Comparison of ENCODE assay signal across 11 cellular contexts in the genomic region with DNA sequence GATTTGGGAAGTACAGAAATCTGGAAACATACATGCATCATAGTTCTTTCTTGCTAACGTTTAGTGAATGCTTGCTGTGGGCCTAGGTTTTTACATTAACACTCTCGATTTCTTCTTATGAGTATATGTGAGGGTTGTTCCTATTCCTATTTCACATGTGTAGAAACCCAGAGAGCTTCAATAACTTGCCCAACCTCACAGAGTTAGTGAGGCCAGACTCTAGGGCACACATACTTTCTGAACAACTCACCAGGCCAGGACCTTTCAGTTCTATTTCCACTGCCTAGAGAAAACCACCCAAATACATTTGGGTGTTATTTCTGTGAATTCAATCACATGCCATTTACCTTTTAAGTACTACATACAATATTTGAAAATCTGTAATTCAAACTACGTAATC. TPM values are rescaled to one million over a fixed set of nuclear protein-coding genes. Genes with fewer than 3 reads are reported as not detected.
A peak's percentile ranks its signal among the peaks of the same experiment; 100 is the strongest.
DNase-seq lines count a peak whose midpoint lies in the region; ATAC-seq, FAIRE-seq and TF ChIP-seq lines count a peak whose summit lies in the region.
"Had no signal": no experiment of that assay in that cellular context is flagged by ENCODE, and none has a peak within 500 bp of the region (broad histone marks: within the 10 kb centered on the region; RNA-seq: fewer than 3 reads in every experiment).

No MANE protein-coding gene starts in this region.

- DNase-seq in EH (ENCODE audit: low read depth) (peak; percentile 50), astrocyte (ENCODE audit: low read depth) (no peak), iPS-NIHi11 (ENCODE audit: low spot score) (no peak), inferior parietal cortex (ENCODE audit: extremely low spot score) (no peak), ecto neural progenitor cell (ENCODE audit: low spot score) (no peak), NCI-H2227 treated with DMSO at 0.1 percent for 48 hours (lab: John Stamatoyannopoulos, UW) (no peak)
- DNase-seq: glutamatergic neuron, MM.1S, Peyer's patch had no signal

- H3K9ac ChIP-seq in astrocyte (ENCODE audit: low read length) = no peak overlapping the region

- H3K27me3 ChIP-seq in astrocyte (ENCODE audit: insufficient read depth, low read length) = peaks cover 34% of the 10 kb centered on the region
- H3K27me3 ChIP-seq: Peyer's patch had no signal

- H3K9me3 ChIP-seq in astrocyte (ENCODE audit: insufficient read depth, low read depth, low read length) = no peaks in the 10 kb centered on the region
- H3K9me3 ChIP-seq: Peyer's patch had no signal

- H3K36me3 ChIP-seq in astrocyte (ENCODE audit: insufficient read depth, low read length) = no peaks in the 10 kb centered on the region
- H3K36me3 ChIP-seq: Peyer's patch had no signal

- no peaks in the 10 kb centered on the region for H3K79me2 ChIP-seq in astrocyte (ENCODE audit: insufficient read depth, low read length)

- peaks cover 22% of the 10 kb centered on the region for H3K27me3 Mint-ChIP-seq in astrocyte (ENCODE audit: low read depth, unreplicated experiment)

- ATAC-seq in GM19395 (IDR thresholded peaks at IDR 0.05; ENCODE audit: unreplicated experiment) (peak; percentile 88), HG02970 (IDR thresholded peaks at IDR 0.05; ENCODE audit: low FRiP score, unreplicated experiment) (peak; percentile 53)

- H3K27ac ChIP-seq in astrocyte (ENCODE audit: low read depth, low read length) = no peak overlapping the region
- H3K27ac ChIP-seq: Peyer's patch had no signal

- no peak for FAIRE-seq in astrocyte (lab: Jason Lieb, UNC)

- no peak overlapping the region for H3K4me2 ChIP-seq in astrocyte (ENCODE audit: low read length)

- no peaks in the 10 kb centered on the region for H3K36me3 Mint-ChIP-seq in astrocyte (ENCODE audit: low read depth, unreplicated experiment)

- peaks cover 24% of the 10 kb centered on the region for H3K4me1 Mint-ChIP-seq in astrocyte (ENCODE audit: low read depth, unreplicated experiment)

- H3K9me3 Mint-ChIP-seq in astrocyte (ENCODE audit: unreplicated experiment) = no peaks in the 10 kb centered on the region

- H2AFZ ChIP-seq in astrocyte (ENCODE audit: low read depth, low read length) = no peak overlapping the region

- H3K4me1 ChIP-seq in astrocyte (ENCODE audit: insufficient read depth, low read length) = no peaks in the 10 kb centered on the region
- H3K4me1 ChIP-seq: Peyer's patch had no signal

- TF ChIP-seq CTCF in astrocyte (IDR thresholded peaks at IDR 0.05; ENCODE audit: insufficient read depth, low read depth, low read length) = no peak

- H3K4me3 ChIP-seq in astrocyte (ENCODE audit: insufficient read depth, low read depth, low read length) = no peak overlapping the region
- H3K4me3 ChIP-seq: Peyer's patch had no signal

- no peaks in the 10 kb centered on the region for H4K20me1 ChIP-seq in astrocyte (ENCODE audit: insufficient read depth, low read length)

- no peak overlapping the region for H3K4me3 Mint-ChIP-seq in astrocyte (ENCODE audit: unreplicated experiment)

- H3K27ac Mint-ChIP-seq in astrocyte (ENCODE audit: unreplicated experiment) = peak overlapping the region; percentile 55

RNA-seq across cellular contexts. Expression of gene KCTD1, which starts 8.2 kb away (rescaled TPM):
- 27.0 and 31.8 TPM in 2 replicates for total RNA-seq in astrocyte
